ENCODE assay signal across 24 cellular contexts in the genomic region with DNA sequence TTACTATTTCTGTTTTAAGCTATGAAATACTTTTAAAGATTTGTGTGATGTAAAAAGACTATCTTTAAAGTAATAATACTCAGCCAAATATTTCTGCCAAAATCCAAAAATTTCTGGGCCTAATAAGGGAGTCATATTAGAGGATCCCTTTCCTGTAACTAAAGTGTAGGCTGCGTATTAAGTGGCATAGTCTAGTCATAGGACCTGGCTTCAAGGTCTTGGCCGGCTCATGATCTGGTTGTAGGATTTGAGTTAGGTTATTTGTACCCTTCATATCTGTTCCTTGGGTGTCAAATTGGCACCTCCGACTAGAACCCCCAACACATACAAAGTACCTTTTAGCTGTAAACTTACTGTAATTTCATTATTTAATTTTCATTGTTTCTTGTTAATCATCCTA.
DNase-seq lines count a peak whose midpoint lies in the region; ATAC-seq, FAIRE-seq and TF ChIP-seq lines count a peak whose summit lies in the region.
"Had no signal": no experiment of that assay in that cellular context is flagged by ENCODE, and none has a peak within 500 bp of the region (broad histone marks: within the 10 kb centered on the region; RNA-seq: fewer than 3 reads in every experiment).

No MANE protein-coding gene starts in this region.

- H2BK12ac ChIP-seq in trophoblast cell (ENCODE audit: low read length) = no peak overlapping the region

- DNase-seq in activated naive CD4-positive, alpha-beta T cell treated with anti-CD3 and anti-CD28 coated beads, Interleukin-2, amount 50 U/mL, for 72 hours (ENCODE audit: low spot score in 2 of 2) = no peak
- DNase-seq in CD4-positive, alpha-beta T cell = no peak
- no peak for DNase-seq in central memory CD8-positive, alpha-beta T cell (ENCODE audit: low spot score in 2 of 2)
- no peak for DNase-seq in trophoblast cell
- DNase-seq in GM12892 (ENCODE audit: insufficient read length) = no peak
- DNase-seq in stomach = no peak
- DNase-seq: 8988T; C1 segment of cervical spinal cord; GOT3; HCEC 1CT; KBM-7; NCI-H1092; NCI-H1436; NCI-H187 treated with DMSO at 0.1 percent for 48 hours; NCI-H2107; NCI-H510A treated with DMSO at 0.1 percent for 48 hours; NCI-H774; NK-92 treated with Interleukin-12 subunit alpha and Interleukin-12 subunit beta, amount 100 ng/mL, for 24 hours; SIG-M5 had no signal

- H4K91ac ChIP-seq in trophoblast cell (ENCODE audit: low read depth, low read length) = no peak overlapping the region

- H4K8ac ChIP-seq in trophoblast cell (ENCODE audit: low read depth, low read length) = no peak overlapping the region

- peak overlapping the region; percentile 77 for H2AFZ ChIP-seq in trophoblast cell (ENCODE audit: insufficient read depth, low read length, poor library complexity)

- peak overlapping the region; percentile 61 for H3K27ac Mint-ChIP-seq in activated naive CD4-positive, alpha-beta T cell treated with anti-CD3 and anti-CD28 coated beads, Interleukin-2, amount 50 U/mL, for 24 hours
- no peak overlapping the region for H3K27ac Mint-ChIP-seq in activated naive CD4-positive, alpha-beta T cell treated with anti-CD3 and anti-CD28 coated beads, Interleukin-2, amount 50 U/mL, for 72 hours
- peak overlapping the region; percentile 43 for H3K27ac Mint-ChIP-seq in CD4-positive, alpha-beta T cell
- peak overlapping the region; percentile 68 for H3K27ac Mint-ChIP-seq in central memory CD8-positive, alpha-beta T cell (ENCODE audit: low read depth)

- H3K4me2 ChIP-seq in trophoblast cell (ENCODE audit: low read length) = no peak overlapping the region

- H3K4ac ChIP-seq in trophoblast cell (ENCODE audit: low read depth, low read length) = no peak overlapping the region

- no peak overlapping the region for H3K27ac ChIP-seq in CD4-positive, alpha-beta T cell (ENCODE audit: low read depth, low read length)
- H3K27ac ChIP-seq in trophoblast cell (ENCODE audit: low read depth, low read length) (no peak overlapping the region), stomach (no peak overlapping the region)
- H3K27ac ChIP-seq: RWPE1 had no signal

- no peak overlapping the region for H3K4me3 ChIP-seq in trophoblast cell (ENCODE audit: low read depth, low read length)
- H3K4me3 ChIP-seq in stomach = no peak overlapping the region

- POLR2A ChIA-PET in CD4-positive, alpha-beta T cell (lab: Charles Lee) = interaction anchor here (1.5 kb wide), 2 partner anchors 10 to 108 kb away, joined by 4 to 8 read pairs; partner anchors contain the start of gene DYRK1A

- CTCF ChIA-PET in CD4-positive, alpha-beta T cell (lab: Charles Lee) = interaction anchor here (1.2 to 2.7 kb wide), 2 partner anchors 11 to 66 kb away, joined by 4 to 11 read pairs; no protein-coding TSS in a partner anchor

- no peaks in the 10 kb centered on the region for H3K27me3 ChIP-seq in CD4-positive, alpha-beta T cell (ENCODE audit: control insufficient read depth, insufficient read depth, low read length)
- H3K27me3 ChIP-seq in trophoblast cell (ENCODE audit: insufficient read depth, low read length) = no peaks in the 10 kb centered on the region
- no peaks in the 10 kb centered on the region for H3K27me3 ChIP-seq in stomach

- peaks cover 7% of the 10 kb centered on the region for H3K79me2 ChIP-seq in trophoblast cell (ENCODE audit: control insufficient read depth, insufficient read depth, low read length, poor library complexity)

- H3K9ac ChIP-seq in trophoblast cell (ENCODE audit: low read length) = no peak overlapping the region

- H3K4me1 ChIP-seq in trophoblast cell (ENCODE audit: control insufficient read depth in 1 of 2, insufficient read depth in 2 of 2, low read length in 2 of 2) (no peaks in the 10 kb centered on the region), stomach (peaks cover 10 to 77% (median 51%) of the 10 kb centered on the region in 4 donors)

- TF ChIP-seq CTCF in CD4-positive, alpha-beta T cell (IDR thresholded peaks at IDR 0.05) = no peak
- TF ChIP-seq CTCF in stomach (IDR thresholded peaks at IDR 0.05) = no peak

- no peak overlapping the region for H3K23ac ChIP-seq in trophoblast cell (ENCODE audit: low read length)

- no peak overlapping the region for H3K4me3 Mint-ChIP-seq in activated naive CD4-positive, alpha-beta T cell treated with anti-CD3 and anti-CD28 coated beads, Interleukin-2, amount 50 U/mL, for 24 hours
- no peak overlapping the region for H3K4me3 Mint-ChIP-seq in CD4-positive, alpha-beta T cell
- H3K4me3 Mint-ChIP-seq in central memory CD8-positive, alpha-beta T cell = no peak overlapping the region

- no peak overlapping the region for H3K14ac ChIP-seq in trophoblast cell (ENCODE audit: low read length)

- H3K9me3 ChIP-seq in CD4-positive, alpha-beta T cell (ENCODE audit: control insufficient read depth, low read length) = no peaks in the 10 kb centered on the region
- H3K9me3 ChIP-seq in trophoblast cell (ENCODE audit: insufficient read depth, low read depth, low read length) (no peaks in the 10 kb centered on the region), stomach (no peaks in the 10 kb centered on the region)

- H2BK120ac ChIP-seq in trophoblast cell (ENCODE audit: insufficient read depth, low read length, poor library complexity) = no peak overlapping the region

- H3K36me3 Mint-ChIP-seq in activated naive CD4-positive, alpha-beta T cell treated with anti-CD3 and anti-CD28 coated beads, Interleukin-2, amount 50 U/mL, for 24 hours = peaks cover 11% of the 10 kb centered on the region
- H3K36me3 Mint-ChIP-seq in activated naive CD4-positive, alpha-beta T cell treated with anti-CD3 and anti-CD28 coated beads, Interleukin-2, amount 50 U/mL, for 72 hours = peaks cover 0 to 13% of the 10 kb centered on the region in 2 donors
- H3K36me3 Mint-ChIP-seq in CD4-positive, alpha-beta T cell (ENCODE audit: low read depth) = peaks cover 72% of the 10 kb centered on the region
- H3K36me3 Mint-ChIP-seq in central memory CD8-positive, alpha-beta T cell (ENCODE audit: insufficient read depth) = peaks cover 16% of the 10 kb centered on the region

- no peak overlapping the region for H2AK5ac ChIP-seq in trophoblast cell (ENCODE audit: low read length)

- no peaks in the 10 kb centered on the region for H3K9me3 Mint-ChIP-seq in activated naive CD4-positive, alpha-beta T cell treated with anti-CD3 and anti-CD28 coated beads, Interleukin-2, amount 50 U/mL, for 24 hours
- H3K9me3 Mint-ChIP-seq in activated naive CD4-positive, alpha-beta T cell treated with anti-CD3 and anti-CD28 coated beads, Interleukin-2, amount 50 U/mL, for 72 hours = peaks cover 0 to 10% of the 10 kb centered on the region in 2 donors
- H3K9me3 Mint-ChIP-seq in CD4-positive, alpha-beta T cell = no peaks in the 10 kb centered on the region
- no peaks in the 10 kb centered on the region for H3K9me3 Mint-ChIP-seq in central memory CD8-positive, alpha-beta T cell

- TF ChIP-seq POLR2A in GM12892 (IDR thresholded peaks at IDR 0.05; ENCODE audit: low read depth, low read length) (no peak), stomach (IDR thresholded peaks at IDR 0.05) (no peak)

- no peak for TF ChIP-seq EP300 in stomach (IDR thresholded peaks at IDR 0.05)

- H3K4me1 Mint-ChIP-seq in activated naive CD4-positive, alpha-beta T cell treated with anti-CD3 and anti-CD28 coated beads, Interleukin-2, amount 50 U/mL, for 24 hours = peaks cover 82% of the 10 kb centered on the region
- H3K4me1 Mint-ChIP-seq in CD4-positive, alpha-beta T cell (ENCODE audit: low read depth) = peaks cover 84% of the 10 kb centered on the region
- peaks cover 66% of the 10 kb centered on the region for H3K4me1 Mint-ChIP-seq in central memory CD8-positive, alpha-beta T cell

- H3K79me1 ChIP-seq in trophoblast cell (ENCODE audit: low read length) = no peaks in the 10 kb centered on the region

- WGBS in trophoblast cell (ENCODE audit: extremely low coverage, insufficient coverage, insufficient read length) = no CpG with 5 or more reads among the region's 3 CpGs
- WGBS in stomach, 5 donors = 95 to 97% (median 96%) methylated on average over 3 of the region's 3 CpGs

- intact Hi-C loops in CD4-positive, alpha-beta T cell (cut with DNase I, micrococcal nuclease) = no loop called here
- intact Hi-C loops in stomach (cut with DNase I; ENCODE audit: low total_unique reads) = no loop called here

- H3K18ac ChIP-seq in trophoblast cell (ENCODE audit: low read length) = no peak overlapping the region

- H3K27me3 Mint-ChIP-seq in activated naive CD4-positive, alpha-beta T cell treated with anti-CD3 and anti-CD28 coated beads, Interleukin-2, amount 50 U/mL, for 24 hours = no peaks in the 10 kb centered on the region
- no peaks in the 10 kb centered on the region for H3K27me3 Mint-ChIP-seq in CD4-positive, alpha-beta T cell
- H3K27me3 Mint-ChIP-seq in central memory CD8-positive, alpha-beta T cell = no peaks in the 10 kb centered on the region

- no peak overlapping the region for H4K12ac ChIP-seq in trophoblast cell (ENCODE audit: low read depth, low read length)

- FAIRE-seq in GM12892 (lab: Jason Lieb, UNC) = no peak
- FAIRE-seq: G401.6, GM18507 had no signal

- no peak for ATAC-seq in activated naive CD4-positive, alpha-beta T cell treated with anti-CD3 and anti-CD28 coated beads, Interleukin-2, amount 50 U/mL, for 72 hours
- ATAC-seq in CD4-positive, alpha-beta T cell (ENCODE audit: poor library complexity) = no peak
- no peak for ATAC-seq in central memory CD8-positive, alpha-beta T cell (replicated peaks; ENCODE audit: extremely low read depth, poor library complexity, severe bottlenecking)
- ATAC-seq in HG03378 (IDR thresholded peaks at IDR 0.05; ENCODE audit: unreplicated experiment) = no peak

- H3K36me3 ChIP-seq in trophoblast cell (ENCODE audit: control insufficient read depth in 1 of 2, insufficient read depth in 2 of 2, low read length in 2 of 2) = peaks cover 0 to 2% of the 10 kb centered on the region in 2 experiments
- peaks cover 0 to 14% (median 6%) of the 10 kb centered on the region in 4 donors for H3K36me3 ChIP-seq in stomach

- H2BK5ac ChIP-seq in trophoblast cell (ENCODE audit: low read depth, low read length, poor library complexity) = no peak overlapping the region

Comparison
In these comparisons a context has a peak if more than half of its experiments do, and no peak if none do; other contexts are left out.
1. H3K27ac Mint-ChIP-seq: peak in activated naive CD4-positive, alpha-beta T cell treated with anti-CD3 and anti-CD28 coated beads, Interleukin-2, amount 50 U/mL, for 24 hours (single experiment), CD4-positive, alpha-beta T cell (single experiment) and central memory CD8-positive, alpha-beta T cell (single experiment); none in activated naive CD4-positive, alpha-beta T cell treated with anti-CD3 and anti-CD28 coated beads, Interleukin-2, amount 50 U/mL, for 72 hours (0 of 2).